ENCODE assay signal across 17 cellular contexts in the genomic region with DNA sequence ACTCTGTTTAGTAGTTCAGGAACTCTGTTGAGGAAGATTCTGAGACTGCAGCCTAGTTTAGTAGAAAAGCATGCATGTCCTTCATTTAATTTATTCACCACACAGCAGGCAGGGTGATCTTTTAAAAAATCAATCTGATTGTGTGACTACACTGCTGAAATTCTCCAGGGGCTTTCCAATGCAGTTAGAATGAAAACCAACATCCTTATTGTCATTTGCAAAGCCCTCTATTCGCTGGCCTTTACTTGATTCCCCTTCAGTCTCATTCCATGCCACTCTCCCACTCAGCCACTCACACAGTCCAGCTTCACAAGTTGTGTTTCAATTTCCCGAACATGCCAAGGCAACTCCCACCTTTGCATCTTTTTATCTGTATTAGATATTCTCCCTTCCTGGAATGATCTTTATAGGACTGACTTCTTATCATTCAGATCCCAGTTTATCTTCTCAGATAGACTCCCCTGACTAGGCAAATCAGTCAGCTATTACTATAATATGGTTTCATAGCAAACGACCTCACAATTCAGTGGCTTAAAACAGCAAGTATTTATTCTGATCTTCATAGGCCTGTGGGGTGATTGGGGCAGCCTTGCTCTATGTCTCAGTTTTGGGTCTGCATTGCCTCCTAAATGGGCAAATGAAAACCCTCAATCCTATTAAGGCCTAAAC.
A peak's percentile ranks its signal among the peaks of the same experiment; 100 is the strongest.
DNase-seq lines count a peak whose midpoint lies in the region; ATAC-seq and TF ChIP-seq lines count a peak whose summit lies in the region.
"Had no signal": no experiment of that assay in that cellular context is flagged by ENCODE, and none has a peak within 500 bp of the region (broad histone marks: within the 10 kb centered on the region; RNA-seq: fewer than 3 reads in every experiment).

No MANE protein-coding gene starts in this region.

- ATAC-seq in GM18517 (IDR thresholded peaks at IDR 0.05; ENCODE audit: unreplicated experiment) (peak; percentile 62), GM19035 (IDR thresholded peaks at IDR 0.05; ENCODE audit: unreplicated experiment) (peak; percentile 58), HG02759 (IDR thresholded peaks at IDR 0.05; ENCODE audit: unreplicated experiment) (peak; percentile 83), HG03457 (IDR thresholded peaks at IDR 0.05; ENCODE audit: unreplicated experiment) (peak; percentile 49), SK-N-SH treated with all-trans-retinoic acid at 6 μM for 48 hours (no peak)
- ATAC-seq: left lung had no signal

- DNase-seq in kidney glomerular epithelial cell (lab: John Stamatoyannopoulos, UW) (no peak), AG08396 (ENCODE audit: low spot score) (no peak), islet precursor cell (no peak)
- DNase-seq: activated CD4-positive, alpha-beta T cell treated with anti-CD3 and anti-CD28 coated beads, Interleukin-2, amount 50 U/mL, for 48 hours; cerebellar nuclear complex; GF-D8; left lung; NCI-H1436 treated with DMSO at 0.1 percent for 48 hours; NCI-H446 treated with DMSO at 0.1 percent for 48 hours; stimulated activated CD4-positive, alpha-beta T cell treated with anti-CD3 and anti-CD28 coated beads, Interleukin-2, amount 100 ng/mL, for 48 hours; stimulated activated CD8-positive, alpha-beta memory T cell treated with anti-CD3 and anti-CD28 coated beads, Interleukin-4, amount 100 ng/mL, for 48 hours; tibial artery had no signal

TF ChIP-seq in SK-N-SH treated with all-trans-retinoic acid at 6 μM for 48 hours, 23 proteins besides CTCF, POLR2A, EP300 and RAD21:
- TF ChIP-seq BACH2 (CRISPR knock-in tag; IDR thresholded peaks at IDR 0.05; ENCODE audit: borderline replicate concordance) (no peak), ZC3H10 (CRISPR knock-in tag; IDR thresholded peaks at IDR 0.05) (no peak), RARB (CRISPR knock-in tag; IDR thresholded peaks at IDR 0.05) (no peak), ZFP30 (CRISPR knock-in tag; IDR thresholded peaks at IDR 0.05) (no peak), CSDC2 (CRISPR knock-in tag; IDR thresholded peaks at IDR 0.05) (no peak), PPARA (CRISPR knock-in tag; IDR thresholded peaks at IDR 0.05; ENCODE audit: borderline replicate concordance) (no peak), ISL1 (CRISPR knock-in tag; IDR thresholded peaks at IDR 0.05) (no peak), SNAI2 (CRISPR knock-in tag; IDR thresholded peaks at IDR 0.05) (no peak)
- TF ChIP-seq, protein P1, sequence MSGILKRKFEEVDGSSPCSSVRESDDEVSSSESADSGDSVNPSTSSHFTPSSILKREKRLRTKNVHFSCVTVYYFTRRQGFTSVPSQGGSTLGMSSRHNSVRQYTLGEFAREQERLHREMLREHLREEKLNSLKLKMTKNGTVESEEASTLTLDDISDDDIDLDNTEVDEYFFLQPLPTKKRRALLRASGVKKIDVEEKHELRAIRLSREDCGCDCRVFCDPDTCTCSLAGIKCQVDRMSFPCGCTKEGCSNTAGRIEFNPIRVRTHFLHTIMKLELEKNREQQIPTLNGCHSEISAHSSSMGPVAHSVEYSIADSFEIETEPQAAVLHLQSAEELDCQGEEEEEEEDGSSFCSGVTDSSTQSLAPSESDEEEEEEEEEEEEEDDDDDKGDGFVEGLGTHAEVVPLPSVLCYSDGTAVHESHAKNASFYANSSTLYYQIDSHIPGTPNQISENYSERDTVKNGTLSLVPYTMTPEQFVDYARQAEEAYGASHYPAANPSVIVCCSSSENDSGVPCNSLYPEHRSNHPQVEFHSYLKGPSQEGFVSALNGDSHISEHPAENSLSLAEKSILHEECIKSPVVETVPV (CRISPR knock-in tag; IDR thresholded peaks at IDR 0.05) = no peak
- TF ChIP-seq, protein P2, sequence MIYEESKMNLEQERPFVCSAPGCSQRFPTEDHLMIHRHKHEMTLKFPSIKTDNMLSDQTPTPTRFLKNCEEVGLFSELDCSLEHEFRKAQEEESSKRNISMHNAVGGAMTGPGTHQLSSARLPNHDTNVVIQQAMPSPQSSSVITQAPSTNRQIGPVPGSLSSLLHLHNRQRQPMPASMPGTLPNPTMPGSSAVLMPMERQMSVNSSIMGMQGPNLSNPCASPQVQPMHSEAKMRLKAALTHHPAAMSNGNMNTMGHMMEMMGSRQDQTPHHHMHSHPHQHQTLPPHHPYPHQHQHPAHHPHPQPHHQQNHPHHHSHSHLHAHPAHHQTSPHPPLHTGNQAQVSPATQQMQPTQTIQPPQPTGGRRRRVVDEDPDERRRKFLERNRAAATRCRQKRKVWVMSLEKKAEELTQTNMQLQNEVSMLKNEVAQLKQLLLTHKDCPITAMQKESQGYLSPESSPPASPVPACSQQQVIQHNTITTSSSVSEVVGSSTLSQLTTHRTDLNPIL (CRISPR knock-in tag; IDR thresholded peaks at IDR 0.05; ENCODE audit: low read depth) = no peak
- TF ChIP-seq, protein P3, sequence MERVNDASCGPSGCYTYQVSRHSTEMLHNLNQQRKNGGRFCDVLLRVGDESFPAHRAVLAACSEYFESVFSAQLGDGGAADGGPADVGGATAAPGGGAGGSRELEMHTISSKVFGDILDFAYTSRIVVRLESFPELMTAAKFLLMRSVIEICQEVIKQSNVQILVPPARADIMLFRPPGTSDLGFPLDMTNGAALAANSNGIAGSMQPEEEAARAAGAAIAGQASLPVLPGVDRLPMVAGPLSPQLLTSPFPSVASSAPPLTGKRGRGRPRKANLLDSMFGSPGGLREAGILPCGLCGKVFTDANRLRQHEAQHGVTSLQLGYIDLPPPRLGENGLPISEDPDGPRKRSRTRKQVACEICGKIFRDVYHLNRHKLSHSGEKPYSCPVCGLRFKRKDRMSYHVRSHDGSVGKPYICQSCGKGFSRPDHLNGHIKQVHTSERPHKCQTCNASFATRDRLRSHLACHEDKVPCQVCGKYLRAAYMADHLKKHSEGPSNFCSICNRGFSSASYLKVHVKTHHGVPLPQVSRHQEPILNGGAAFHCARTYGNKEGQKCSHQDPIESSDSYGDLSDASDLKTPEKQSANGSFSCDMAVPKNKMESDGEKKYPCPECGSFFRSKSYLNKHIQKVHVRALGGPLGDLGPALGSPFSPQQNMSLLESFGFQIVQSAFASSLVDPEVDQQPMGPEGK (CRISPR knock-in tag; IDR thresholded peaks at IDR 0.05; ENCODE audit: borderline replicate concordance) = no peak
- TF ChIP-seq, protein P4, sequence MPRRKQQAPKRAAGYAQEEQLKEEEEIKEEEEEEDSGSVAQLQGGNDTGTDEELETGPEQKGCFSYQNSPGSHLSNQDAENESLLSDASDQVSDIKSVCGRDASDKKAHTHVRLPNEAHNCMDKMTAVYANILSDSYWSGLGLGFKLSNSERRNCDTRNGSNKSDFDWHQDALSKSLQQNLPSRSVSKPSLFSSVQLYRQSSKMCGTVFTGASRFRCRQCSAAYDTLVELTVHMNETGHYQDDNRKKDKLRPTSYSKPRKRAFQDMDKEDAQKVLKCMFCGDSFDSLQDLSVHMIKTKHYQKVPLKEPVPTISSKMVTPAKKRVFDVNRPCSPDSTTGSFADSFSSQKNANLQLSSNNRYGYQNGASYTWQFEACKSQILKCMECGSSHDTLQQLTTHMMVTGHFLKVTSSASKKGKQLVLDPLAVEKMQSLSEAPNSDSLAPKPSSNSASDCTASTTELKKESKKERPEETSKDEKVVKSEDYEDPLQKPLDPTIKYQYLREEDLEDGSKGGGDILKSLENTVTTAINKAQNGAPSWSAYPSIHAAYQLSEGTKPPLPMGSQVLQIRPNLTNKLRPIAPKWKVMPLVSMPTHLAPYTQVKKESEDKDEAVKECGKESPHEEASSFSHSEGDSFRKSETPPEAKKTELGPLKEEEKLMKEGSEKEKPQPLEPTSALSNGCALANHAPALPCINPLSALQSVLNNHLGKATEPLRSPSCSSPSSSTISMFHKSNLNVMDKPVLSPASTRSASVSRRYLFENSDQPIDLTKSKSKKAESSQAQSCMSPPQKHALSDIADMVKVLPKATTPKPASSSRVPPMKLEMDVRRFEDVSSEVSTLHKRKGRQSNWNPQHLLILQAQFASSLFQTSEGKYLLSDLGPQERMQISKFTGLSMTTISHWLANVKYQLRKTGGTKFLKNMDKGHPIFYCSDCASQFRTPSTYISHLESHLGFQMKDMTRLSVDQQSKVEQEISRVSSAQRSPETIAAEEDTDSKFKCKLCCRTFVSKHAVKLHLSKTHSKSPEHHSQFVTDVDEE (CRISPR knock-in tag; IDR thresholded peaks at IDR 0.05) = no peak
